17 cellular contexts compared by ENCODE assay signal in genomic region chr3:45555666-45556065, GRCh38. TPM values are rescaled to one million over a fixed set of nuclear protein-coding genes. Genes with fewer than 3 reads are reported as not detected.
DNase-seq lines count a peak whose midpoint lies in the region; ATAC-seq and TF ChIP-seq lines count a peak whose summit lies in the region.
"Had no signal": no experiment of that assay in that cellular context is flagged by ENCODE, and none has a peak within 500 bp of the region (broad histone marks: within the 10 kb centered on the region; RNA-seq: fewer than 3 reads in every experiment).

No MANE protein-coding gene starts in this region.

- H3K4me1 ChIP-seq in left ventricle myocardium inferior = peaks cover 80% of the 10 kb centered on the region
- peaks cover 0 to 56% (median 47%) of the 10 kb centered on the region in 4 donors for H3K4me1 ChIP-seq in sigmoid colon

- DNase-seq in cardiac septum (ENCODE audit: low spot score) (peak; percentile 38), left ventricle myocardium inferior (no peak), islet precursor cell (peak; percentile 19), sigmoid colon (peak; percentile 51), NCI-H1048 (lab: John Stamatoyannopoulos, UW) (no peak)
- DNase-seq: 8988T; AML-193; Calu3; CD4-positive, CD25-positive, alpha-beta regulatory T cell; DMS 273 treated with DMSO at 0.1 percent for 48 hours; DMS79; GM23248 had no signal

- no peaks in the 10 kb centered on the region for H3K9me3 ChIP-seq in left ventricle myocardium inferior (replicated peaks)
- H3K9me3 ChIP-seq in sigmoid colon = no peaks in the 10 kb centered on the region
- H3K9me3 ChIP-seq: BLaER1 had no signal

- ATAC-seq in HG03108 (IDR thresholded peaks at IDR 0.05; ENCODE audit: unreplicated experiment) = no peak
- no peak for ATAC-seq in HG03571 (IDR thresholded peaks at IDR 0.05; ENCODE audit: unreplicated experiment)
- ATAC-seq: GM12878, HCT116 had no signal

- no peak overlapping the region for H3K4me3 ChIP-seq in left ventricle myocardium inferior
- no peak overlapping the region for H3K4me3 ChIP-seq in sigmoid colon
- H3K4me3 ChIP-seq: BLaER1, GM12878, GM23248 had no signal

- WGBS in sigmoid colon, 2 donors = 95 to 96% methylated on average over 6 of the region's 6 CpGs

- TF ChIP-seq CTCF in left ventricle myocardium inferior (IDR thresholded peaks at IDR 0.05; ENCODE audit: borderline replicate concordance) (no peak), sigmoid colon (IDR thresholded peaks at IDR 0.05) (no peak)

- H3K36me3 ChIP-seq in left ventricle myocardium inferior (no peaks in the 10 kb centered on the region), sigmoid colon (no peaks in the 10 kb centered on the region)
- H3K36me3 ChIP-seq: BLaER1 had no signal

- intact Hi-C loops in cardiac septum (cut with DNase I) (no loop called here), left ventricle myocardium inferior (cut with micrococcal nuclease) (no loop called here), sigmoid colon (cut with DNase I) (no loop called here)

- no peak for TF ChIP-seq POLR2A in sigmoid colon (IDR thresholded peaks at IDR 0.05)

- H3K27ac ChIP-seq in left ventricle myocardium inferior (replicated peaks) (no peak overlapping the region), sigmoid colon (no peak overlapping the region)
- H3K27ac ChIP-seq: BLaER1, GM23248 had no signal

- no peaks in the 10 kb centered on the region for H3K27me3 ChIP-seq in left ventricle myocardium inferior (ENCODE audit: low read depth)
- no peaks in the 10 kb centered on the region for H3K27me3 ChIP-seq in sigmoid colon

- no peak for TF ChIP-seq EP300 in sigmoid colon (IDR thresholded peaks at IDR 0.05)

RNA-seq across cellular contexts. Expression of gene LIMD1, which starts 38.9 kb away (rescaled TPM):
- total RNA-seq in cardiac septum (30.5 TPM), left ventricle myocardium inferior (27.8 TPM), sigmoid colon (10 to 100 TPM; 12.2 to 19.9 (median 13.2) TPM)
- polyA plus RNA-seq in sigmoid colon = 10 to 100 TPM in 1 of 3 donors, 1 to 10 TPM in 2; 3.0 to 13.2 (median 3.2) TPM

Comparison
In these comparisons a context has a peak if more than half of its experiments do, and no peak if none do; other contexts are left out.
1. DNase-seq: peak in cardiac septum (single experiment), islet precursor cell (single experiment) and sigmoid colon (single experiment); none in left ventricle myocardium inferior (single experiment) and NCI-H1048 (single experiment).